In the genomic region with DNA sequence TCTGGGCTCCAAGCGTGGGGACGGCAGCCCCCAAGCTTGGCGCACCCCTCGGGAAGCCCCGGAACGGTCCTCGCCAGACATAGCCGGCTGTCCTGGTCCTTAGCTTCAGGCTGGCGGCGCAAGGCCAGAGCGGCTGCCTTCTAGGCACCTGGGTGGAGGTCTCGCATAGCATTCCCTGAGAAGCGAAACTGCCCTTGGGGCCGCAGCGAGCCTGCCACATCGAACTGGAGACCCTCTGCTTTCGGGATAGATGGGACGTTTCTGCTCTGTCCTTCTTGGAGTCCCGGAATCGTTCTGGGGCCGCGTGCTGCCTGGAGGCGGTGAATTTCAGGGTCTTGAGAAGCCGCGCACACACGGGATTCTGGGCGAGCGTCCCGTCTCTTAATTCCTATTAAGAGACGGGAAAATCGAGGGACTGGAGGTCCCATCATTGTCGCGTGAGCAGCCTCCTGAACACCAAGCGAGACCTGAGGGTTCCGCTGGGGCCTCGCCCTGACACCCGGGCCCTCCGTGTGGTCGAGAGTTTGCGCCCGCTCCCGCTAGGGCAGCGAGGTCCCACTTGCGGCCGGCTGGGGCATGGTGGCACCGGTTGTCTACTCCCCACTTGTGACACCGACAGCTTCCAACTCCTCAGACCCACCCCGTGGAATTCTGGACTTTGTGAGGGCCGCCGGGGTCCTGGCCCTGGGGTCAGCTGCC, we compare ENCODE assay signal across 23 cellular contexts. TPM values are rescaled to one million over a fixed set of nuclear protein-coding genes. Genes with fewer than 3 reads are reported as not detected.
A peak's percentile ranks its signal among the peaks of the same experiment; 100 is the strongest.
DNase-seq lines count a peak whose midpoint lies in the region; ATAC-seq and TF ChIP-seq lines count a peak whose summit lies in the region.
"Had no signal": no experiment of that assay in that cellular context is flagged by ENCODE, and none has a peak within 500 bp of the region (broad histone marks: within the 10 kb centered on the region; RNA-seq: fewer than 3 reads in every experiment).

No MANE protein-coding gene starts in this region.

- peak; percentile 19 for DNase-seq in GM10266 (ENCODE audit: extremely low spot score)
- DNase-seq in HuH-7.5 (ENCODE audit: low spot score), result peak; percentile 9
- peak; percentile 25 for DNase-seq in glutamatergic neuron
- DNase-seq in NCI-H345 treated with DMSO at 0.1 percent for 48 hours (lab: John Stamatoyannopoulos, UW; ENCODE audit: unreplicated experiment), result no peak
- no peak for DNase-seq in HAP-1 (ENCODE audit: low spot score in 2 of 2)
- DNase-seq in SJCRH30, result no peak
- DNase-seq: activated B cell treated with CpG ODN at 0.5 μM for 24 hours, dermis blood vessel endothelial cell, DMS79 treated with DMSO at 0.1 percent for 48 hours, foreskin melanocyte, MG63, NCI-H1694, NCI-H2227 treated with DMSO at 0.1 percent for 48 hours, PC-3, thyroid gland had no signal

- peak overlapping the region; percentile 1 for H2AFZ ChIP-seq in parathyroid adenoma

- in situ Hi-C loops in HAP-1 (cut with MboI; ENCODE audit: low sequenced_read_pairs), result loop anchor here (25.0 kb wide), 1 partner anchor 820 kb away; no protein-coding TSS in a partner anchor

- no peaks in the 10 kb centered on the region for H3K9me3 ChIP-seq in parathyroid adenoma (ENCODE audit: control insufficient read depth, low read length)
- no peaks in the 10 kb centered on the region for H3K9me3 ChIP-seq in HAP-1
- no peaks in the 10 kb centered on the region for H3K9me3 ChIP-seq in SJCRH30 (replicated peaks)
- H3K9me3 ChIP-seq: MG63, thyroid gland had no signal

- H3K36me3 Mint-ChIP-seq in glutamatergic neuron (ENCODE audit: unreplicated experiment), result no peaks in the 10 kb centered on the region

- H3K4me3 Mint-ChIP-seq in glutamatergic neuron (ENCODE audit: unreplicated experiment), result no peak overlapping the region

- H3K27me3 Mint-ChIP-seq in glutamatergic neuron (ENCODE audit: unreplicated experiment), result peaks cover 35% of the 10 kb centered on the region

- no peaks in the 10 kb centered on the region for H3K4me1 ChIP-seq in parathyroid adenoma
- no peaks in the 10 kb centered on the region for H3K4me1 ChIP-seq in HAP-1
- no peaks in the 10 kb centered on the region for H3K4me1 ChIP-seq in SJCRH30

- no peak overlapping the region for H3K27ac Mint-ChIP-seq in glutamatergic neuron (ENCODE audit: unreplicated experiment)
- H3K27ac Mint-ChIP-seq: activated B cell treated with CpG ODN at 0.5 μM for 24 hours; activated T-helper 17 cell treated with anti-CD3 and anti-CD28 coated beads, Interleukin-2, amount 50 U/mL, for 72 hours had no signal

- no peak overlapping the region for H3K27ac ChIP-seq in parathyroid adenoma
- no peak overlapping the region for H3K27ac ChIP-seq in SJCRH30
- H3K27ac ChIP-seq: thyroid gland had no signal

- H3K27me3 ChIP-seq in parathyroid adenoma (ENCODE audit: control insufficient read depth, insufficient read depth, low read length) (peaks cover 18% of the 10 kb centered on the region), HAP-1 (ENCODE audit: low read depth) (peaks cover 25% of the 10 kb centered on the region), SJCRH30 (peaks cover 4% of the 10 kb centered on the region; the same call in 1 of the 2 replicates)
- H3K27me3 ChIP-seq: MG63 had no signal

- H3K4me3 ChIP-seq in parathyroid adenoma (ENCODE audit: low read depth, low read length) (no peak overlapping the region), HAP-1 (no peak overlapping the region), SJCRH30 (no peak overlapping the region)
- H3K4me3 ChIP-seq: MG63, thyroid gland had no signal

- H3K36me3 ChIP-seq in parathyroid adenoma (ENCODE audit: control insufficient read depth, insufficient read depth, low read length), result no peaks in the 10 kb centered on the region
- H3K36me3 ChIP-seq in HAP-1 (replicated peaks), result no peaks in the 10 kb centered on the region
- H3K36me3 ChIP-seq in SJCRH30, result no peaks in the 10 kb centered on the region
- H3K36me3 ChIP-seq: MG63, thyroid gland had no signal

- H3K9me3 Mint-ChIP-seq in glutamatergic neuron (ENCODE audit: unreplicated experiment), result peaks cover 9% of the 10 kb centered on the region
- H3K9me3 Mint-ChIP-seq: activated B cell treated with CpG ODN at 0.5 μM for 24 hours; activated T-helper 17 cell treated with anti-CD3 and anti-CD28 coated beads, Interleukin-2, amount 50 U/mL, for 72 hours had no signal

- no peak overlapping the region for H3K9ac ChIP-seq in parathyroid adenoma

- ATAC-seq in HG03196 (IDR thresholded peaks at IDR 0.05; ENCODE audit: unreplicated experiment), result no peak
- ATAC-seq: activated T-helper 17 cell treated with anti-CD3 and anti-CD28 coated beads, Interleukin-2, amount 50 U/mL, for 72 hours; left lobe of liver had no signal

- peaks cover 17% of the 10 kb centered on the region for H3K4me1 Mint-ChIP-seq in glutamatergic neuron (ENCODE audit: low read depth, unreplicated experiment)

- peak overlapping the region; percentile 23 for H3K4me2 ChIP-seq in parathyroid adenoma (ENCODE audit: low read length)

- no peaks in the 10 kb centered on the region for H3K79me2 ChIP-seq in parathyroid adenoma

- TF ChIP-seq CTCF in GM10266 (IDR thresholded peaks at IDR 0.05; ENCODE audit: control insufficient read depth, insufficient read depth, low read depth, missing control alignments), result no peak
- no peak for TF ChIP-seq CTCF in glutamatergic neuron (IDR thresholded peaks at IDR 0.05; ENCODE audit: partially characterized antibody, unreplicated experiment)
- TF ChIP-seq CTCF in parathyroid adenoma (IDR thresholded peaks at IDR 0.05), result no peak

RNA-seq across cellular contexts. Expression of a gene that starts 9.7 kb away (rescaled TPM):
- 0.39 TPM for total RNA-seq in glutamatergic neuron (ENCODE audit: unreplicated experiment)
- total RNA-seq in SJCRH30 (2014; rRNA removed; shearing (Covaris generic)), result not detected in 2 replicates
- total RNA-seq: activated B cell treated with CpG ODN at 0.5 μM for 24 hours; activated T-helper 17 cell treated with anti-CD3 and anti-CD28 coated beads, Interleukin-2, amount 50 U/mL, for 72 hours; bronchial epithelial cell; dermis blood vessel endothelial cell; epithelial cell of proximal tubule; left lobe of liver; renal cortical epithelial cell; T-helper 2 cell treated with Interferon-gamma antibody and Interleukin-4, amounts not matched to agents 100 ng/mL and 5 ng/mL, for 36 hours had no signal

Comparison
In these comparisons a context has a peak if more than half of its experiments do, and no peak if none do; other contexts are left out.
1. DNase-seq: peak in GM10266 (single experiment), HuH-7.5 (single experiment) and glutamatergic neuron (single experiment); none in NCI-H345 treated with DMSO at 0.1 percent for 48 hours (single experiment), HAP-1 (0 of 2) and SJCRH30 (0 of 2).